Comparison of ENCODE assay signal across 19 cellular contexts in the genomic region with DNA sequence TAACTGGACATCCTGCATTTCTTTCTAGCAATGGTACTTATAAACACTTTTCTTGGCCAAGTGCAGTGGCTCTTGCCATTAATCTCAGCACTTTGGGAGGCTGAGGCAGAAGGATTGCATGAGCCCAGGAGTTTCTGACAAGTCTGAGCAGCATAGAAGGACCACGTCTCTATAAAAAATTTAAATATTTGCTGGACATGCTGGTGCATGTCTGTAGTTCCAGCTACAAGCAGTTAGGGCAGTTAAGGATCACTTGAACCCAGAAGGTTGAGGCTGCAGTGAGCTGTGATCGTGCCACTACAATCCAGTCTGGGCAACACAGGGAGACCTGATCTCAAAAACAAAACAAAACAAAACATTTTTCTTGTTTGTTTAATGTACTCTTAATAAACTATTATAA.
"Had no signal": no experiment of that assay in that cellular context is flagged by ENCODE, and none has a peak within 500 bp of the region (broad histone marks: within the 10 kb centered on the region; RNA-seq: fewer than 3 reads in every experiment).

No MANE protein-coding gene starts in this region.

- H3K27me3 ChIP-seq: colonic mucosa, heart left ventricle, pancreas, suprapubic skin, thyroid gland, uterus had no signal

- H3K4me1 ChIP-seq: colonic mucosa, heart left ventricle, suprapubic skin, thyroid gland, uterus had no signal

- H3K27ac Mint-ChIP-seq: memory B cell; natural killer cell treated with Interleukin-12 subunit alpha and Interleukin-12 subunit beta and Interleukin-15 and Interleukin-18, amount 100 ng/mL, for 72 hours; progenitor cell of endocrine pancreas; type B pancreatic cell had no signal

- H3K27me3 Mint-ChIP-seq: memory B cell; natural killer cell treated with Interleukin-12 subunit alpha and Interleukin-12 subunit beta and Interleukin-15 and Interleukin-18, amount 100 ng/mL, for 72 hours; progenitor cell of endocrine pancreas had no signal

- H3K36me3 Mint-ChIP-seq: memory B cell; natural killer cell treated with Interleukin-12 subunit alpha and Interleukin-12 subunit beta and Interleukin-15 and Interleukin-18, amount 100 ng/mL, for 72 hours; type B pancreatic cell had no signal

- H3K9me3 ChIP-seq: colonic mucosa, heart left ventricle, pancreas, suprapubic skin, thyroid gland, uterus had no signal

- DNase-seq: colonic mucosa; dermis blood vessel endothelial cell; heart left ventricle; hypothalamus; kidney glomerular epithelial cell; midbrain; occipital lobe; pancreas; right cardiac atrium; small intestine; stimulated activated CD4-positive, alpha-beta T cell treated with anti-CD3 and anti-CD28 coated beads, Interleukin-12 subunit alpha, Interleukin-12 subunit beta, amount 100 ng/mL, for 4 hours; stimulated activated naive CD4-positive, alpha-beta T cell treated with Interleukin-2 at 50 U/mL for 16 hours; thyroid gland; uterus had no signal

- H3K4me3 Mint-ChIP-seq: memory B cell; natural killer cell treated with Interleukin-12 subunit alpha and Interleukin-12 subunit beta and Interleukin-15 and Interleukin-18, amount 100 ng/mL, for 72 hours; type B pancreatic cell had no signal

- H3K9me3 Mint-ChIP-seq: memory B cell, type B pancreatic cell had no signal

- ATAC-seq: heart left ventricle; natural killer cell treated with Interleukin-12 subunit alpha and Interleukin-12 subunit beta and Interleukin-15 and Interleukin-18, amount 100 ng/mL, for 72 hours; pancreas; right cardiac atrium had no signal

- H3K4me3 ChIP-seq: colonic mucosa, heart left ventricle, pancreas, suprapubic skin, thyroid gland, uterus had no signal

- H3K27ac ChIP-seq: colonic mucosa, heart left ventricle, pancreas, suprapubic skin, thyroid gland, uterus had no signal

- H3K4me1 Mint-ChIP-seq: memory B cell had no signal

- H3K36me3 ChIP-seq: colonic mucosa, heart left ventricle, pancreas, suprapubic skin, thyroid gland, uterus had no signal
